ENCODE assay signal across 27 cellular contexts in the genomic region with DNA sequence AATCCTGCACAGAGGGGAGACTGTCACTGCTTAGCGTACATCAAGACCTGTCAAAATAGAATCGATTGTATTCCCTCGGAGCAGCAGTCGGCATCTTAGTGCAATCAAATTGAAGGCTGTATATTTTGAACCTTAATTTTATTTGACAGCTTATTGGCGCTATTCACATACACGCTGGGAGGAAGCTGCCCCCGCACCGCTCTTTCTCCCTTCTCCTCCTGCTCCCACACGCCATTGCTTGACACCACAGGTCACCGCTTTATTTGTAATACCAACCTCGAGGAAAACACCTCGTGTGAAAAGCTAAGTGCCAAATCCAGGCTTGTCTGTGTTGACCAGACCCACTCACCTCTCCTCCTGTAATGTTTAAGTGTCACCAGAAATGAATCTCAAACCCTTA.
"Had no signal": no experiment of that assay in that cellular context is flagged by ENCODE, and none has a peak within 500 bp of the region (broad histone marks: within the 10 kb centered on the region; RNA-seq: fewer than 3 reads in every experiment).

No MANE protein-coding gene starts in this region.

- H3K27ac ChIP-seq: brain microvascular endothelial cell, colonic mucosa, gastroesophageal sphincter, heart right ventricle, WERI-Rb-1 had no signal

- H3K27me3 Mint-ChIP-seq: activated CD8-positive, alpha-beta T cell treated with anti-CD3 and anti-CD28 coated beads for 36 hours; activated naive CD8-positive, alpha-beta T cell; central memory CD8-positive, alpha-beta T cell; T-helper 17 cell had no signal

- DNase-seq: activated B cell treated with CpG ODN at 0.5 μM for 24 hours; activated CD4-positive, alpha-beta T cell treated with anti-CD3 and anti-CD28 coated beads for 48 hours; activated CD4-positive, alpha-beta T cell treated with anti-CD3 and anti-CD28 coated beads, Interleukin-2, amount 50 U/mL, for 1 hour; activated CD4-positive, alpha-beta T cell treated with anti-CD3 and anti-CD28 coated beads, Interleukin-2, amount 50 U/mL, for 48 hours; activated CD8-positive, alpha-beta memory T cell treated with anti-CD3 and anti-CD28 coated beads for 24 hours; activated CD8-positive, alpha-beta T cell treated with anti-CD3 and anti-CD28 coated beads for 36 hours; activated effector memory CD4-positive, alpha-beta T cell treated with Interleukin-2 at 50 U/mL for 16 hours; activated gamma-delta T cell treated with Interleukin-2 at 50 U/mL for 16 hours; activated naive CD4-positive, alpha-beta T cell treated with anti-CD3 and anti-CD28 coated beads, Interleukin-2, amount 50 U/mL, for 16 hours; activated naive CD4-positive, alpha-beta T cell treated with Interleukin-2 at 50 U/mL for 16 hours; activated T-cell treated with anti-CD3 and anti-CD28 coated beads, Interleukin-2, amount 50 U/mL, for 4 hours; amniotic stem cell; anterior cingulate cortex; brain microvascular endothelial cell; colonic mucosa; effector CD8-positive, alpha-beta T cell; foreskin melanocyte; heart right ventricle; T-helper 1 cell; T-helper 17 cell; T1000; WERI-Rb-1 had no signal

- H3K27me3 ChIP-seq: brain microvascular endothelial cell, colonic mucosa, gastroesophageal sphincter, heart right ventricle had no signal

- H3K36me3 ChIP-seq: brain microvascular endothelial cell, colonic mucosa, gastroesophageal sphincter, heart right ventricle, WERI-Rb-1 had no signal

- H3K27ac Mint-ChIP-seq: activated B cell treated with CpG ODN at 0.5 μM for 24 hours; activated CD8-positive, alpha-beta T cell treated with anti-CD3 and anti-CD28 coated beads for 36 hours; activated naive CD8-positive, alpha-beta T cell; activated T-helper 17 cell treated with anti-CD3 and anti-CD28 coated beads, Interleukin-2, amount 50 U/mL, for 72 hours; T-helper 17 cell; T-helper 2 cell treated with Interferon-gamma antibody and Interleukin-4, amounts not matched to agents 5 μg/mL and 100 μg/mL, for 36 hours had no signal

- H3K9me3 ChIP-seq: colonic mucosa, gastroesophageal sphincter had no signal

- H3K36me3 Mint-ChIP-seq: activated naive CD8-positive, alpha-beta T cell had no signal

- H3K4me1 ChIP-seq: colonic mucosa, gastroesophageal sphincter had no signal

- H3K4me3 ChIP-seq: colonic mucosa, gastroesophageal sphincter, heart right ventricle had no signal

- H3K4me3 Mint-ChIP-seq: activated B cell treated with CpG ODN at 0.5 μM for 24 hours; activated CD8-positive, alpha-beta T cell treated with anti-CD3 and anti-CD28 coated beads for 36 hours; activated naive CD8-positive, alpha-beta T cell; activated T-cell treated with anti-CD3 and anti-CD28 coated beads, Interleukin-2, amount 50 U/mL, for 4 hours; activated T-helper 17 cell treated with anti-CD3 and anti-CD28 coated beads, Interleukin-2, amount 50 U/mL, for 72 hours; central memory CD8-positive, alpha-beta T cell; T-helper 17 cell; T-helper 2 cell treated with Interferon-gamma antibody and Interleukin-4, amounts not matched to agents 5 μg/mL and 100 μg/mL, for 36 hours had no signal

- H3K9me3 Mint-ChIP-seq: activated CD8-positive, alpha-beta T cell treated with anti-CD3 and anti-CD28 coated beads for 36 hours; T-helper 2 cell treated with Interferon-gamma antibody and Interleukin-4, amounts not matched to agents 5 μg/mL and 100 μg/mL, for 36 hours had no signal

- H3K4me1 Mint-ChIP-seq: activated B cell treated with CpG ODN at 0.5 μM for 24 hours; activated T-helper 17 cell treated with anti-CD3 and anti-CD28 coated beads, Interleukin-2, amount 50 U/mL, for 72 hours; central memory CD8-positive, alpha-beta T cell; T-helper 17 cell had no signal
